20 cellular contexts compared by ENCODE assay signal in the genomic region with DNA sequence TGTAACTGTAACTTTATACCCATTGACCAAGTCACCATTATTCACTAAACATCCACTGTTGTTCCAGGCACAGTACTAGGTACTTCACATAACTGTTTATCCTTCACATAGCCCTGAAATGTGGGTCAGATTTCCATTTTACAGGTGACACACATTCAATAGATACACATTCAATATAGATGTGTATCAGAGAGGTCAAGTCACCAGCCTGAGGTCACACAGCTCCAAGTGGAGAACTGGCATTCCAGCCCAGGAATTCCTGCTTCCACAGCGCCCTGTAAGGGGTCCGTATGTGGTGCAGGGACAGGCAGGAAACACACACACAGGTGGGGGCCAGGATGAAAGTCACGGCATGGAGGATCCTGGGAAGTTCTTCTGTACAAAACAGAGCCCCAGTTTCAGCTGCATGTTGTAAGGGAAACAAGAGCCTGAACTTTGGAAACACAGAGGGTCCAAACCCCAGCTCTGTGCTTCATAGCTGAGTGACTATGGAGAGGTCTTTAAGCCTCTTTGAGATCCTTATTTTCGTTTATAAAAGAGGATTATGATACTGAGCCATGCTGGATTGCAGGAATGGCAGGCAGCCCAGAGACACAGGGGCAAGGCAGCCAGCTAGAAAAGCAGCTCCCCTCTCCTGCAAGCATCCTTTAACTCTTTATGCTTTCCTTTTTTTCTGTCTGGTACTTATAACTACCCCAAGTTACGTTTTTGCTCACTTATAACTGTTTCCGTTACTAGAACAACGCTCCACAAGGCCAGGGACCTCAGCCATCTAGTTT.
"Had no signal": no experiment of that assay in that cellular context is flagged by ENCODE, and none has a peak within 500 bp of the region (broad histone marks: within the 10 kb centered on the region; RNA-seq: fewer than 3 reads in every experiment).

No MANE protein-coding gene starts in this region.

- H3K9me3 ChIP-seq: esophagus squamous epithelium, suprapubic skin, upper lobe of right lung had no signal

- FAIRE-seq: kidney had no signal

- H3K27me3 ChIP-seq: esophagus squamous epithelium, suprapubic skin had no signal

- DNase-seq: activated naive CD4-positive, alpha-beta T cell; activated naive CD8-positive, alpha-beta T cell treated with anti-CD3 and anti-CD28 coated beads, Interleukin-2, amount 10 ng/mL, durations not matched to agents 7 days and 5 days; activated T-cell treated with anti-CD3 and anti-CD28 coated beads for 4 hours; anterior cingulate cortex; cortex of kidney; effector CD8-positive, alpha-beta T cell; esophagus squamous epithelium; glutamatergic neuron; hypothalamus; kidney; left ventricle myocardium inferior; naive thymus-derived CD8-positive, alpha-beta T cell; posterior cingulate gyrus; retina; stimulated activated CD4-positive, alpha-beta T cell treated with anti-CD3 and anti-CD28 coated beads, Interleukin-4, amount 100 ng/mL, for 4 hours; stimulated activated CD8-positive, alpha-beta memory T cell treated with anti-CD3 and anti-CD28 coated beads, Interleukin-4, amount 100 ng/mL, for 48 hours; stimulated activated naive CD4-positive, alpha-beta T cell treated with Interleukin-2 at 50 U/mL for 16 hours; upper lobe of right lung had no signal

- H3K4me3 ChIP-seq: esophagus squamous epithelium, left ventricle myocardium inferior, skin epidermis, suprapubic skin, upper lobe of right lung had no signal

- H3K27ac ChIP-seq: left ventricle myocardium inferior, skin epidermis, suprapubic skin, upper lobe of right lung had no signal

- H3K4me1 ChIP-seq: esophagus squamous epithelium, left ventricle myocardium inferior, suprapubic skin, upper lobe of right lung had no signal
